17 cellular contexts compared by ENCODE assay signal in genomic region chr1:183304466-183305122, GRCh38.
DNase-seq lines count a peak whose midpoint lies in the region; ATAC-seq, FAIRE-seq and TF ChIP-seq lines count a peak whose summit lies in the region.
"Had no signal": no experiment of that assay in that cellular context is flagged by ENCODE, and none has a peak within 500 bp of the region (broad histone marks: within the 10 kb centered on the region; RNA-seq: fewer than 3 reads in every experiment).

No MANE protein-coding gene starts in this region.

- H3K27me3 Mint-ChIP-seq in activated T-cell treated with anti-CD3 and anti-CD28 coated beads, Interleukin-2, amount 50 U/mL, for 4 hours (ENCODE audit: low read depth), result peaks cover 2% of the 10 kb centered on the region

- no peak overlapping the region for H3K27ac ChIP-seq in A673 (ENCODE audit: low read depth, low read length, poor library complexity, severe bottlenecking)
- H3K27ac ChIP-seq: SJSA1 had no signal

- H3K27me3 ChIP-seq in A673 (replicated peaks; ENCODE audit: insufficient read depth, low read depth, low read length, poor library complexity), result no peaks in the 10 kb centered on the region
- H3K27me3 ChIP-seq: SJSA1, uterus had no signal

- intact Hi-C loops in A673 (cut with micrococcal nuclease; ENCODE audit: unreplicated experiment) (no loop called here), left ventricle myocardium superior (cut with micrococcal nuclease) (no loop called here)

- CTCF ChIA-PET in A673 (lab: Charles Lee), result interaction anchor here (0.7 kb wide), 1 partner anchor 25 kb away, joined by 5 read pairs; no protein-coding TSS in a partner anchor

- ATAC-seq in left ventricle myocardium superior (peak; percentile 11), GM18867 (IDR thresholded peaks at IDR 0.05; ENCODE audit: unreplicated experiment) (no peak)
- no peak for ATAC-seq in activated T-cell treated with anti-CD3 and anti-CD28 coated beads, Interleukin-2, amount 50 U/mL, for 4 hours
- ATAC-seq: left lobe of liver had no signal

- no peaks in the 10 kb centered on the region for H3K9me3 Mint-ChIP-seq in activated T-cell treated with anti-CD3 and anti-CD28 coated beads, Interleukin-2, amount 50 U/mL, for 4 hours

- peak; percentile 15 for DNase-seq in A673 (ENCODE audit: low spot score)
- DNase-seq in NCI-H1417 treated with DMSO at 0.1 percent for 48 hours (lab: John Stamatoyannopoulos, UW), result peak; percentile 83
- DNase-seq in NCI-H774 (lab: John Stamatoyannopoulos, UW), result peak; percentile 62
- no peak for DNase-seq in left ventricle myocardium superior
- no peak for DNase-seq in activated T-cell treated with anti-CD3 and anti-CD28 coated beads, Interleukin-2, amount 50 U/mL, for 4 hours
- no peak for DNase-seq in MV-4-11 (lab: John Stamatoyannopoulos, UW)
- no peak for DNase-seq in GM12891 (ENCODE audit: insufficient read length, low spot score)
- DNase-seq: anterior cingulate cortex; DMS79 treated with DMSO at 0.1 percent for 48 hours; NCI-H1930; nucleus accumbens; stimulated activated CD4-positive, alpha-beta T cell treated with anti-CD3 and anti-CD28 coated beads, Interleukin-15, amount 100 ng/mL, for 24 hours; uterus had no signal

- BruUV-seq in A673 (replicated peaks; lab: Mats Ljungman, UMichigan), result no TSS peak

- no peaks in the 10 kb centered on the region for H3K4me1 Mint-ChIP-seq in activated T-cell treated with anti-CD3 and anti-CD28 coated beads, Interleukin-2, amount 50 U/mL, for 4 hours (ENCODE audit: low read depth)

- no peaks in the 10 kb centered on the region for H3K4me1 ChIP-seq in A673 (ENCODE audit: insufficient read depth, low read length, poor library complexity, severe bottlenecking)
- H3K4me1 ChIP-seq: uterus had no signal

- no peaks in the 10 kb centered on the region for H3K36me3 ChIP-seq in A673 (ENCODE audit: insufficient read depth, low read length, poor library complexity, severe bottlenecking)
- H3K36me3 ChIP-seq: SJSA1, uterus had no signal

- no peak for FAIRE-seq in GM12891 (lab: Jason Lieb, UNC)
- FAIRE-seq: endometrium had no signal

- POLR2A ChIA-PET in A673 (lab: Charles Lee; ENCODE audit: low non-redundant PET), result no interaction called here

- no peaks in the 10 kb centered on the region for H3K36me3 Mint-ChIP-seq in activated T-cell treated with anti-CD3 and anti-CD28 coated beads, Interleukin-2, amount 50 U/mL, for 4 hours (ENCODE audit: insufficient read depth)

- H3K4me3 Mint-ChIP-seq in activated T-cell treated with anti-CD3 and anti-CD28 coated beads, Interleukin-2, amount 50 U/mL, for 4 hours, result no peak overlapping the region

- TF ChIP-seq CTCF in A673 (conservative IDR thresholded peaks at IDR 0.05; ENCODE audit: low read depth, low read length), result no peak

- H3K9me3 ChIP-seq in A673 (ENCODE audit: low read depth, low read length, poor library complexity, severe bottlenecking), result no peaks in the 10 kb centered on the region
- H3K9me3 ChIP-seq: SJSA1, uterus had no signal

- H3K4me3 ChIP-seq in A673 (ENCODE audit: low read depth, low read length, poor library complexity, severe bottlenecking), result no peak overlapping the region
- H3K4me3 ChIP-seq: SJSA1, uterus had no signal

- TF ChIP-seq POLR2A in GM12891 (IDR thresholded peaks at IDR 0.05; ENCODE audit: low read depth, low read length), result no peak

TF ChIP-seq in GM12891, 5 proteins besides CTCF, POLR2A, EP300 and RAD21:
- TF ChIP-seq POLR2AphosphoS5 (IDR thresholded peaks at IDR 0.05; ENCODE audit: low read depth, low read length) (no peak), SPI1 (IDR thresholded peaks at IDR 0.05; ENCODE audit: low read depth, low read length) (no peak), PAX5 (IDR thresholded peaks at IDR 0.05; ENCODE audit: insufficient read depth, low read length, severe bottlenecking) (no peak), POU2F2 (IDR thresholded peaks at IDR 0.05; ENCODE audit: low read depth, low read length) (no peak), TAF1 (IDR thresholded peaks at IDR 0.05; ENCODE audit: low read depth, low read length) (no peak)

Comparison
In these comparisons a context has a peak if more than half of its experiments do, and no peak if none do; other contexts are left out.
1. DNase-seq: peak in A673 (single experiment), NCI-H1417 treated with DMSO at 0.1 percent for 48 hours (single experiment) and NCI-H774 (single experiment); none in left ventricle myocardium superior (single experiment), activated T-cell treated with anti-CD3 and anti-CD28 coated beads, Interleukin-2, amount 50 U/mL, for 4 hours (single experiment), MV-4-11 (single experiment) and GM12891 (single experiment).